In genomic region chr11:26950260-26950719, GRCh38 we compare ENCODE assay signal across 1 cellular context.
TF ChIP-seq lines count a peak whose summit lies in the region.

No MANE protein-coding gene starts in this region.

TF ChIP-seq in IMR-90, 13 proteins besides CTCF, POLR2A, EP300 and RAD21:
- TF ChIP-seq NFE2L2 (IDR thresholded peaks at IDR 0.05; ENCODE audit: low read depth, low read length) = no peak
- no peak for TF ChIP-seq BHLHE40 (IDR thresholded peaks at IDR 0.05; ENCODE audit: low read depth, low read length)
- TF ChIP-seq SMC3 (IDR thresholded peaks at IDR 0.05; ENCODE audit: low read depth, low read length) = no peak
- no peak for TF ChIP-seq MAFK (IDR thresholded peaks at IDR 0.05; ENCODE audit: low read depth, low read length)
- peak; percentile 98 for TF ChIP-seq CEBPB (IDR thresholded peaks at IDR 0.05; ENCODE audit: low read depth, low read length)
- TF ChIP-seq ELK1 (IDR thresholded peaks at IDR 0.05; ENCODE audit: borderline replicate concordance, low read depth, low read length) = no peak
- peak; percentile 97 for TF ChIP-seq MAZ (IDR thresholded peaks at IDR 0.05; ENCODE audit: borderline replicate concordance, low read depth, low read length)
- peak; percentile 41; the same call in 1 of the 2 replicates for TF ChIP-seq FOS (IDR thresholded peaks at IDR 0.05; ENCODE audit: low read depth, low read length)
- TF ChIP-seq CHD1 (IDR thresholded peaks at IDR 0.05; ENCODE audit: low read depth, low read length) = no peak
- peak; percentile 90 for TF ChIP-seq RCOR1 (IDR thresholded peaks at IDR 0.05; ENCODE audit: insufficient replicate concordance, low read length)
- no peak for TF ChIP-seq USF2 (IDR thresholded peaks at IDR 0.05; ENCODE audit: low read depth, low read length)
- TF ChIP-seq MXI1 (IDR thresholded peaks at IDR 0.05; ENCODE audit: borderline replicate concordance, low read depth, low read length) = 0 out of 2 replicates have a peak, but pooled peaks have one; percentile 53
- TF ChIP-seq RFX5 (IDR thresholded peaks at IDR 0.05; ENCODE audit: low read depth, low read length) = no peak
